6 cellular contexts compared by ENCODE assay signal in genomic region chr16:32915346-32915745, GRCh38.
DNase-seq lines count a peak whose midpoint lies in the region; TF ChIP-seq lines count a peak whose summit lies in the region.
"Not testable (repeated sequence)": the region's sequence is repeated elsewhere in the genome, so short reads cannot be mapped to it uniquely, and the experiment has no call there.

No MANE protein-coding gene starts in this region.

- H3K27me3 ChIP-seq in Karpas-422 (ENCODE audit: low read length); OCI-LY3 (ENCODE audit: low read depth, low read length); SK-N-SH (ENCODE audit: insufficient read depth); left ventricle myocardium inferior (ENCODE audit: low read depth): not testable (repeated sequence)

- not testable (repeated sequence) for H3K4me2 ChIP-seq in Karpas-422 (ENCODE audit: low read depth, low read length, poor library complexity, severe bottlenecking); OCI-LY3 (ENCODE audit: low read length); SK-N-SH

- not testable (repeated sequence) for H3K9me3 ChIP-seq in Karpas-422 (ENCODE audit: low read length); OCI-LY3 (ENCODE audit: insufficient read depth, low read length); SK-N-SH; left ventricle myocardium inferior (replicated peaks)

- not testable (repeated sequence) for H4K20me1 ChIP-seq in Karpas-422 (ENCODE audit: insufficient read depth, low read depth, low read length); OCI-LY3 (ENCODE audit: insufficient read depth, low read length); SK-N-SH (ENCODE audit: insufficient read depth)

- TF ChIP-seq CTCF in OCI-LY3 (IDR thresholded peaks at IDR 0.05; ENCODE audit: low read depth, low read length) (0 out of 2 replicates have a peak, but pooled peaks have one; percentile 4), SK-N-SH (IDR thresholded peaks at IDR 0.05) (peak; percentile 61), fibroblast of villous mesenchyme (IDR thresholded peaks at IDR 0.05; ENCODE audit: insufficient read depth, low read depth, low read length) (peak; percentile 35), left ventricle myocardium inferior (IDR thresholded peaks at IDR 0.05; ENCODE audit: borderline replicate concordance) (peak; percentile 47)

- H2AFZ ChIP-seq in Karpas-422 (ENCODE audit: low read length); OCI-LY3 (ENCODE audit: low read depth, low read length); SK-N-SH (ENCODE audit: low read depth): not testable (repeated sequence)

- H3K79me2 ChIP-seq in Karpas-422 (ENCODE audit: low read length); OCI-LY3 (ENCODE audit: low read length); SK-N-SH (ENCODE audit: insufficient read depth): not testable (repeated sequence)

- H3K9me2 ChIP-seq in Karpas-422 (replicated peaks; ENCODE audit: insufficient read depth, low read length); SK-N-SH: not testable (repeated sequence)

- TF ChIP-seq EP300 in SK-N-SH (IDR thresholded peaks at IDR 0.05; ENCODE audit: borderline replicate concordance in 1 of 2, low read depth in 1 of 2, low read length in 1 of 2): not testable (repeated sequence)

- POLR2A ChIA-PET in SK-N-SH (lab: Yijun Ruan, JAX): not testable (repeated sequence)

- not testable (repeated sequence) for H3F3A ChIP-seq in SK-N-SH (replicated peaks; ENCODE audit: insufficient read depth)

- peak; percentile 5 for DNase-seq in ELF-1 (ENCODE audit: low read depth, low spot score)
- peak; percentile 27 for DNase-seq in Karpas-422
- not testable (repeated sequence) for DNase-seq in SK-N-SH; fibroblast of villous mesenchyme (ENCODE audit: low read depth); left ventricle myocardium inferior

- not testable (repeated sequence) for TF ChIP-seq RAD21 in SK-N-SH (IDR thresholded peaks at IDR 0.05; ENCODE audit: low read length)

- not testable (repeated sequence) for H3K9ac ChIP-seq in Karpas-422 (ENCODE audit: low read length); OCI-LY3 (ENCODE audit: low read length); SK-N-SH

- CTCF ChIA-PET in SK-N-SH (lab: Yijun Ruan, JAX): not testable (repeated sequence)

- not testable (repeated sequence) for H3K27ac ChIP-seq in Karpas-422 (ENCODE audit: low read length); OCI-LY3 (ENCODE audit: low read length); SK-N-SH (ENCODE audit: low read depth in 2 of 2, low read length in 1 of 2); left ventricle myocardium inferior (replicated peaks)

- H3K36me3 ChIP-seq in Karpas-422 (ENCODE audit: insufficient read depth, low read length); OCI-LY3 (replicated peaks; ENCODE audit: low read depth, low read length); SK-N-SH (replicated peaks in 1 of 2; ENCODE audit: control insufficient read depth in 1 of 2, insufficient read depth in 2 of 2, low read length in 1 of 2); left ventricle myocardium inferior: not testable (repeated sequence)

- WGBS in SK-N-SH (ENCODE audit: low lambda C conversion rate): 1% methylated on average over 14 of the region's 15 CpGs

- intact Hi-C loops in left ventricle myocardium inferior (cut with micrococcal nuclease): not testable (repeated sequence)

- H3K4me3 ChIP-seq in Karpas-422 (ENCODE audit: low read length); OCI-LY3 (ENCODE audit: low read length); SK-N-SH (ENCODE audit: low read depth in 2 of 2, low read length in 1 of 2); fibroblast of villous mesenchyme (ENCODE audit: low read depth, low read length); left ventricle myocardium inferior: not testable (repeated sequence)

- H3K4me1 ChIP-seq in Karpas-422 (ENCODE audit: low read length); OCI-LY3 (ENCODE audit: low read length); SK-N-SH (ENCODE audit: control insufficient read depth in 1 of 2, insufficient read depth in 2 of 2, low read depth in 1 of 2, low read length in 1 of 2); left ventricle myocardium inferior: not testable (repeated sequence)

Comparison
In these comparisons a context has a peak if more than half of its experiments do, and no peak if none do; other contexts are left out.
1. CTCF ChIP-seq: peak in every context shown above with its lines; median percentile 61 in SK-N-SH; 47 in left ventricle myocardium inferior; 35 in fibroblast of villous mesenchyme; 4 in OCI-LY3.